Comparison of ENCODE assay signal across 8 cellular contexts in genomic region chr4:81635747-81636146, GRCh38.
DNase-seq lines count a peak whose midpoint lies in the region; ATAC-seq and TF ChIP-seq lines count a peak whose summit lies in the region.

No MANE protein-coding gene starts in this region.

- peak; percentile 15 for DNase-seq in NCI-H2107 (lab: John Stamatoyannopoulos, UW)
- DNase-seq in right cardiac atrium, result peak in 2 of 3 donors; percentile 50 to 53
- DNase-seq in G401 (ENCODE audit: low spot score), result no peak
- no peak for DNase-seq in activated naive CD4-positive, alpha-beta T cell (lab: John Stamatoyannopoulos, UW)
- DNase-seq in brain microvascular endothelial cell, result no peak
- no peak for DNase-seq in activated gamma-delta T cell (lab: John Stamatoyannopoulos, UW)

- H3K36me3 ChIP-seq in brain microvascular endothelial cell (replicated peaks), result no peaks in the 10 kb centered on the region

- H3K9me3 ChIP-seq in right cardiac atrium (ENCODE audit: control insufficient read depth, low read length), result no peaks in the 10 kb centered on the region

- WGBS in right cardiac atrium, result 61% methylated on average over 6 of the region's 6 CpGs

- no peaks in the 10 kb centered on the region for H3K27me3 ChIP-seq in right cardiac atrium (ENCODE audit: control insufficient read depth, insufficient read depth)
- H3K27me3 ChIP-seq in brain microvascular endothelial cell (replicated peaks), result no peaks in the 10 kb centered on the region

- TF ChIP-seq CTCF in brain microvascular endothelial cell (IDR thresholded peaks at IDR 0.05; ENCODE audit: low read depth, low read length, missing control alignments), result no peak

- no peak overlapping the region for H3K4me3 ChIP-seq in right cardiac atrium (ENCODE audit: low read length)
- no peak overlapping the region for H3K4me3 ChIP-seq in brain microvascular endothelial cell (ENCODE audit: low read depth, low read length)

- intact Hi-C loops in right cardiac atrium (cut with DNase I), result no loop called here

- H3K27ac ChIP-seq in right cardiac atrium (ENCODE audit: low read length) (no peak overlapping the region), brain microvascular endothelial cell (no peak overlapping the region)

- peaks cover 2% of the 10 kb centered on the region for H3K4me1 ChIP-seq in right cardiac atrium (ENCODE audit: control insufficient read depth, insufficient read depth, low read length)

- ATAC-seq in GM18868 (IDR thresholded peaks at IDR 0.05; ENCODE audit: unreplicated experiment), result peak; percentile 83
- peak; percentile 91 for ATAC-seq in HG02870 (IDR thresholded peaks at IDR 0.05; ENCODE audit: unreplicated experiment)
- peak; percentile 44 to 57 for ATAC-seq in right cardiac atrium

- in situ Hi-C loops in G401 (cut with HindIII; ENCODE audit: low sequenced_read_pairs), result no loop called here
- in situ Hi-C loops in brain microvascular endothelial cell (cut with HindIII; ENCODE audit: low pct_ligation_motif_present, low sequenced_read_pairs), result no loop called here

Comparison
In these comparisons a context has a peak if more than half of its experiments do, and no peak if none do; other contexts are left out.
1. DNase-seq: peak in NCI-H2107 (single experiment) and right cardiac atrium (2 of 3); none in G401 (single experiment), activated naive CD4-positive, alpha-beta T cell (0 of 4), brain microvascular endothelial cell (single experiment) and activated gamma-delta T cell (single experiment).
2. Peak in every context shown above with its lines, with median percentiles within 50 percentile points of each other: ATAC-seq.